ENCODE assay signal across 10 cellular contexts in the genomic region with DNA sequence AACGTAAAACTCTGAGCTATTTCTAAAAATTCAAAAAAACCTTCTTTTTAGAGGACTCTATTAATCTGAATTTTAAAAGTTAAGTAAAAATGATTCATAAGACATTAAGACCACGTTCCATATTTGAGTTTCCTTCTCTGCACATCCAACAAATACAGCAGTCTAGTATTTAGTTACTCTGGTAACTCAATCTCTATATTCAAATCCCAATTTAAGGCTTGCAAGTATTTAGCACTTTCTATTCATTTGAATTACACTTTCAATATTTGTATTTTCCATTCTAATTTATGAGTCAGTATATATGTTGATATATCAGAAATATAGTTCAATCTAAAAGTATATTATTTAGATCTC. TPM values are rescaled to one million over a fixed set of nuclear protein-coding genes. Genes with fewer than 3 reads are reported as not detected.
DNase-seq lines count a peak whose midpoint lies in the region; ATAC-seq and TF ChIP-seq lines count a peak whose summit lies in the region.
"Had no signal": no experiment of that assay in that cellular context is flagged by ENCODE, and none has a peak within 500 bp of the region (broad histone marks: within the 10 kb centered on the region; RNA-seq: fewer than 3 reads in every experiment).

No MANE protein-coding gene starts in this region.

- peak; percentile 39 to 66 for ATAC-seq in activated naive CD4-positive, alpha-beta T cell treated with anti-CD3 and anti-CD28 coated beads, Interleukin-2, amount 50 U/mL, for 72 hours
- ATAC-seq: naive thymus-derived CD8-positive, alpha-beta T cell had no signal

- H3K9me3 ChIP-seq in endocrine pancreas (ENCODE audit: control insufficient read depth, low read length) (no peaks in the 10 kb centered on the region), vagina (no peaks in the 10 kb centered on the region)
- H3K9me3 ChIP-seq: esophagus squamous epithelium had no signal

- H3K27me3 ChIP-seq in HL-60 (ENCODE audit: insufficient read depth, poor library complexity, severe bottlenecking) (no peaks in the 10 kb centered on the region), endocrine pancreas (ENCODE audit: control insufficient read depth, insufficient read depth, low read length) (no peaks in the 10 kb centered on the region), vagina (no peaks in the 10 kb centered on the region)
- H3K27me3 ChIP-seq: esophagus squamous epithelium had no signal

- peaks cover 28% of the 10 kb centered on the region for H3K4me1 Mint-ChIP-seq in type B pancreatic cell (ENCODE audit: unreplicated experiment)

- H3K4me1 ChIP-seq in endocrine pancreas (ENCODE audit: control insufficient read depth, insufficient read depth, low read length): peaks cover 10% of the 10 kb centered on the region
- peaks cover 7% of the 10 kb centered on the region for H3K4me1 ChIP-seq in vagina

- peaks cover 0 to 6% of the 10 kb centered on the region in 2 donors for H3K36me3 Mint-ChIP-seq in activated naive CD4-positive, alpha-beta T cell treated with anti-CD3 and anti-CD28 coated beads, Interleukin-2, amount 50 U/mL, for 72 hours
- peaks cover 8% of the 10 kb centered on the region for H3K36me3 Mint-ChIP-seq in type B pancreatic cell

- no peaks in the 10 kb centered on the region for H3K9me3 Mint-ChIP-seq in activated naive CD4-positive, alpha-beta T cell treated with anti-CD3 and anti-CD28 coated beads, Interleukin-2, amount 50 U/mL, for 72 hours
- no peaks in the 10 kb centered on the region for H3K9me3 Mint-ChIP-seq in type B pancreatic cell
- H3K9me3 Mint-ChIP-seq: naive thymus-derived CD8-positive, alpha-beta T cell had no signal

- peak overlapping the region; percentile 80 to 92 for H3K27ac Mint-ChIP-seq in activated naive CD4-positive, alpha-beta T cell treated with anti-CD3 and anti-CD28 coated beads, Interleukin-2, amount 50 U/mL, for 72 hours
- H3K27ac Mint-ChIP-seq in type B pancreatic cell: peak overlapping the region; percentile 74

- no peak overlapping the region for H3K9ac ChIP-seq in endocrine pancreas (ENCODE audit: control insufficient read depth, insufficient read depth, low read length)

- no peak overlapping the region for H3K4me3 Mint-ChIP-seq in type B pancreatic cell

- intact Hi-C loops in vagina (cut with DNase I): no loop called here

- no peaks in the 10 kb centered on the region for H3K27me3 Mint-ChIP-seq in type B pancreatic cell
- H3K27me3 Mint-ChIP-seq: naive thymus-derived CD8-positive, alpha-beta T cell had no signal

- TF ChIP-seq POLR2A in vagina (IDR thresholded peaks at IDR 0.05): no peak

- H3K36me3 ChIP-seq in endocrine pancreas (ENCODE audit: control insufficient read depth, insufficient read depth, low read length) (no peaks in the 10 kb centered on the region), vagina (no peaks in the 10 kb centered on the region)
- H3K36me3 ChIP-seq: esophagus squamous epithelium had no signal

- DNase-seq in activated naive CD4-positive, alpha-beta T cell treated with anti-CD3 and anti-CD28 coated beads, Interleukin-2, amount 50 U/mL, for 72 hours (ENCODE audit: low spot score in 2 of 2): no peak
- no peak for DNase-seq in activated naive CD4-positive, alpha-beta T cell treated with anti-CD3 and anti-CD28 coated beads, Interleukin-2, amount 50 U/mL, for 16 hours
- DNase-seq in HL-60 (ENCODE audit: low read depth in 1 of 2, low spot score in 1 of 2): no peak
- DNase-seq in type B pancreatic cell (ENCODE audit: extremely low spot score, unreplicated experiment): no peak
- no peak for DNase-seq in vagina (ENCODE audit: extremely low spot score in 2 of 2)
- DNase-seq in SW 1271 (lab: John Stamatoyannopoulos, UW): no peak
- no peak for DNase-seq in CD1c-positive myeloid dendritic cell (ENCODE audit: extremely low spot score)
- DNase-seq: esophagus squamous epithelium; naive thymus-derived CD8-positive, alpha-beta T cell had no signal

- H3K4me3 ChIP-seq in HL-60 (replicated peaks; ENCODE audit: insufficient read depth, low read length): peak overlapping the region; percentile 4; the same call in 1 of the 2 replicates
- peak overlapping the region; percentile 90 for H3K4me3 ChIP-seq in endocrine pancreas (ENCODE audit: control insufficient read depth, insufficient read depth, low read length)
- H3K4me3 ChIP-seq in vagina: no peak overlapping the region

- peak overlapping the region; percentile 91 for H3K27ac ChIP-seq in HL-60 (replicated peaks)
- no peak overlapping the region for H3K27ac ChIP-seq in vagina

- TF ChIP-seq CTCF in HL-60 (IDR thresholded peaks at IDR 0.05; ENCODE audit: insufficient read depth, low read length) (no peak), type B pancreatic cell (conservative IDR thresholded peaks at IDR 0.05) (no peak), vagina (IDR thresholded peaks at IDR 0.05) (no peak)

RNA-seq across cellular contexts. Expression of a gene that starts 17.7 kb away (rescaled TPM):
- 10 to 100 TPM in 1 of 2 donors, 1 to 10 TPM in 1; 10.0 to 14.2 TPM for total RNA-seq in activated naive CD4-positive, alpha-beta T cell treated with anti-CD3 and anti-CD28 coated beads, Interleukin-2, amount 50 U/mL, for 72 hours
- total RNA-seq in type B pancreatic cell (ENCODE audit: low replicate concordance) (22.4 and 42.5 TPM in 2 replicates), vagina (11.8 TPM)

Comparison
In these comparisons a context has a peak if more than half of its experiments do, and no peak if none do; other contexts are left out.
1. H3K4me3 ChIP-seq: peak in HL-60 (single experiment) and endocrine pancreas (single experiment); none in vagina (0 of 2).